Comparison of ENCODE assay signal across 9 cellular contexts in the genomic region with DNA sequence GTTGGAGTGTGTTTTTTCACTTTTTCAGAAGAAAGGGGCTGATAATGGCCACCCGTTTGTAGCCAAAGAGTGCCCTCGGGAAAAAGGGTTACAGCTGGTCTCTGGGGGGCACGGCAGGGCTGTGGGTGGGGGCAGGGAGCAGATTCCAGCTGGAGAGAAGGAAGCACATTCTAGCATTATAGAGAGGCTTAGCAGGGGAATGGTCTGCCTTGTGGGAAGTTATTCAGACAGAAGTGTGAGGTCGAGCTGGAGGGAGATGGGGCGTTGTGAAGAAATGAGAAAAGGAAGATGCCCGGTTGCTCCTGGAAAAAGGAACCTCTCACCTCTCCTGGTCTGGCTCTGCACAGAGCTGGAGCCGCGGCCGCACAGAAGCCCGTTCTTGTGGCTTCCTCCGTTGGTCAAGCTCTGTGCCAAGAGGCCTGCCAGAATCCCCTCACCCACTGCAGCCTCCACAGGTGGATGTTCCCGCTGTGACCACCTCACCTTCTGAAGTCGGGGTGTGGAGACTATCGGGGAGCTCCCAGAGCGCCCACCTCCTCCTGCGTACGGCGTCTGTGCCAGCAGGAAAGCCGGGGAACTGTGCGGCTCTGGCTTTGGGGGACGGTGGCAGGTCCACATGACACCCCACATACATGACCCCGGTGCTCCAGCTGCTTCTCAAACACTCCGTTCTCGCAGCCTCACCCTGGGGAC. TPM values are rescaled to one million over a fixed set of nuclear protein-coding genes. Genes with fewer than 3 reads are reported as not detected.
DNase-seq lines count a peak whose midpoint lies in the region; ATAC-seq and TF ChIP-seq lines count a peak whose summit lies in the region.
"Had no signal": no experiment of that assay in that cellular context is flagged by ENCODE, and none has a peak within 500 bp of the region (broad histone marks: within the 10 kb centered on the region; RNA-seq: fewer than 3 reads in every experiment).

No MANE protein-coding gene starts in this region.

- ATAC-seq in stimulated activated memory B cell treated with anti-CD40 and anti-IgM and Interleukin-4, amounts not matched to agents 10 μg/mL and 1 μg/mL and 100 μg/mL, for 72 hours, result no peak

- POLR2A ChIA-PET in activated CD4-positive, alpha-beta memory T cell treated with anti-CD3 and anti-CD28 coated beads for 36 hours (lab: Charles Lee), result no interaction called here

- DNase-seq in HL-60 (ENCODE audit: low read depth in 1 of 2, low spot score in 1 of 2) (peak; percentile 29 to 41), astrocyte of the spinal cord (ENCODE audit: low read depth, low spot score) (no peak), kidney epithelial cell (ENCODE audit: low read depth) (no peak), DMS53 treated with DMSO at 0.1 percent for 48 hours (lab: John Stamatoyannopoulos, UW; ENCODE audit: unreplicated experiment) (no peak), iPS-NIHi7 (ENCODE audit: extremely low spot score) (no peak), NCI-H226 (no peak)
- DNase-seq in activated CD4-positive, alpha-beta memory T cell treated with anti-CD3 and anti-CD28 coated beads for 36 hours, result no peak

- peak overlapping the region; percentile 60 for H3K4me3 Mint-ChIP-seq in stimulated activated memory B cell treated with anti-CD40 and anti-IgM and Interleukin-4, amounts not matched to agents 10 μg/mL and 1 μg/mL and 100 μg/mL, for 72 hours
- no peak overlapping the region for H3K4me3 Mint-ChIP-seq in activated CD4-positive, alpha-beta memory T cell treated with anti-CD3 and anti-CD28 coated beads for 36 hours

- intact Hi-C loops in activated CD4-positive, alpha-beta memory T cell treated with anti-CD3 and anti-CD28 coated beads for 36 hours (cut with micrococcal nuclease), result no loop called here

- in situ Hi-C loops in astrocyte of the spinal cord (cut with HindIII; ENCODE audit: low sequenced_read_pairs), result no loop called here

- CTCF ChIA-PET in activated CD4-positive, alpha-beta memory T cell treated with anti-CD3 and anti-CD28 coated beads for 36 hours (lab: Charles Lee), result no interaction called here

- H3K27me3 ChIP-seq in HL-60 (ENCODE audit: insufficient read depth, poor library complexity, severe bottlenecking), result no peaks in the 10 kb centered on the region
- H3K27me3 ChIP-seq in kidney epithelial cell (ENCODE audit: control insufficient read depth, insufficient read depth, low read length), result no peaks in the 10 kb centered on the region

- H3K9me3 Mint-ChIP-seq in stimulated activated memory B cell treated with anti-CD40 and anti-IgM and Interleukin-4, amounts not matched to agents 10 μg/mL and 1 μg/mL and 100 μg/mL, for 72 hours, result no peaks in the 10 kb centered on the region
- H3K9me3 Mint-ChIP-seq in activated CD4-positive, alpha-beta memory T cell treated with anti-CD3 and anti-CD28 coated beads for 36 hours, result no peaks in the 10 kb centered on the region
- H3K9me3 Mint-ChIP-seq: T-helper 2 cell treated with Interferon-gamma antibody and Interleukin-4, amounts not matched to agents 5 μg/mL and 100 μg/mL, for 36 hours had no signal

- H3K36me3 Mint-ChIP-seq in stimulated activated memory B cell treated with anti-CD40 and anti-IgM and Interleukin-4, amounts not matched to agents 10 μg/mL and 1 μg/mL and 100 μg/mL, for 72 hours, result no peaks in the 10 kb centered on the region
- H3K36me3 Mint-ChIP-seq in activated CD4-positive, alpha-beta memory T cell treated with anti-CD3 and anti-CD28 coated beads for 36 hours, result no peaks in the 10 kb centered on the region

- peak overlapping the region; percentile 94 for H3K27ac Mint-ChIP-seq in stimulated activated memory B cell treated with anti-CD40 and anti-IgM and Interleukin-4, amounts not matched to agents 10 μg/mL and 1 μg/mL and 100 μg/mL, for 72 hours
- H3K27ac Mint-ChIP-seq in activated CD4-positive, alpha-beta memory T cell treated with anti-CD3 and anti-CD28 coated beads for 36 hours, result no peak overlapping the region
- H3K27ac Mint-ChIP-seq: T-helper 2 cell treated with Interferon-gamma antibody and Interleukin-4, amounts not matched to agents 5 μg/mL and 100 μg/mL, for 36 hours had no signal

- H3K4me3 ChIP-seq in HL-60 (replicated peaks; ENCODE audit: insufficient read depth, low read length), result no peak overlapping the region; the same call in 1 of the 2 replicates
- H3K4me3 ChIP-seq in astrocyte of the spinal cord (ENCODE audit: low read depth, low read length), result peak overlapping the region; percentile 16
- peak overlapping the region; percentile 1 for H3K4me3 ChIP-seq in kidney epithelial cell (ENCODE audit: low read depth, low read length)

- TF ChIP-seq CTCF in HL-60 (IDR thresholded peaks at IDR 0.05; ENCODE audit: insufficient read depth, low read length) (no peak), astrocyte of the spinal cord (IDR thresholded peaks at IDR 0.05; ENCODE audit: low read depth, low read length) (no peak), kidney epithelial cell (IDR thresholded peaks at IDR 0.05; ENCODE audit: insufficient read depth, low read length, poor library complexity, severe bottlenecking) (no peak)

- H3K27me3 Mint-ChIP-seq in stimulated activated memory B cell treated with anti-CD40 and anti-IgM and Interleukin-4, amounts not matched to agents 10 μg/mL and 1 μg/mL and 100 μg/mL, for 72 hours, result peaks cover 21% of the 10 kb centered on the region
- H3K27me3 Mint-ChIP-seq in activated CD4-positive, alpha-beta memory T cell treated with anti-CD3 and anti-CD28 coated beads for 36 hours, result no peaks in the 10 kb centered on the region

- H3K27ac ChIP-seq in HL-60 (replicated peaks), result peak overlapping the region; percentile 74

- peaks cover 46% of the 10 kb centered on the region for H3K4me1 Mint-ChIP-seq in stimulated activated memory B cell treated with anti-CD40 and anti-IgM and Interleukin-4, amounts not matched to agents 10 μg/mL and 1 μg/mL and 100 μg/mL, for 72 hours
- peaks cover 3% of the 10 kb centered on the region for H3K4me1 Mint-ChIP-seq in activated CD4-positive, alpha-beta memory T cell treated with anti-CD3 and anti-CD28 coated beads for 36 hours (ENCODE audit: low read depth)

- H3K36me3 ChIP-seq in kidney epithelial cell (ENCODE audit: control insufficient read depth, insufficient read depth, low read length), result no peaks in the 10 kb centered on the region

RNA-seq across cellular contexts. Expression of a gene that starts 52.4 kb away (rescaled TPM):
- not detected in 2 replicates for total RNA-seq in kidney epithelial cell
- total RNA-seq in activated CD4-positive, alpha-beta memory T cell treated with anti-CD3 and anti-CD28 coated beads for 36 hours, result not detected

Comparison
In these comparisons a context has a peak if more than half of its experiments do, and no peak if none do; other contexts are left out.
1. DNase-seq: peak in HL-60 (2 of 2); none in astrocyte of the spinal cord (single experiment), kidney epithelial cell (single experiment), DMS53 treated with DMSO at 0.1 percent for 48 hours (single experiment), iPS-NIHi7 (single experiment), activated CD4-positive, alpha-beta memory T cell treated with anti-CD3 and anti-CD28 coated beads for 36 hours (single experiment) and NCI-H226 (single experiment).